8 cellular contexts compared by ENCODE assay signal in genomic region chr4:18021470-18021719, GRCh38. TPM values are rescaled to one million over a fixed set of nuclear protein-coding genes. Genes with fewer than 3 reads are reported as not detected.
A peak's percentile ranks its signal among the peaks of the same experiment; 100 is the strongest.
DNase-seq lines count a peak whose midpoint lies in the region; ATAC-seq and TF ChIP-seq lines count a peak whose summit lies in the region.

No MANE protein-coding gene starts in this region.

- CTCF ChIA-PET in AG04449 (lab: Yijun Ruan, JAX): interaction anchor here (1.0 kb wide), 1 partner anchor 204 kb away, joined by 3 read pairs; no protein-coding TSS in a partner anchor

- DNase-seq in AG04449 (ENCODE audit: low read depth, low spot score) (no peak), mucosa of descending colon (no peak), HT-29 (ENCODE audit: low spot score) (no peak), epidermal melanocyte (ENCODE audit: insufficient read length, low spot score) (no peak), SK-N-DZ (ENCODE audit: low spot score) (no peak)
- no peak for DNase-seq in central memory CD8-positive, alpha-beta T cell (ENCODE audit: low spot score in 2 of 2)

- under 1% methylated on average over 34 of the region's 34 CpGs for WGBS in HUES64

- H3K9me3 ChIP-seq in HUES64 (ENCODE audit: insufficient read depth, low read depth, low read length) (no peaks in the 10 kb centered on the region), mucosa of descending colon (no peaks in the 10 kb centered on the region)

- H3K27ac ChIP-seq in HUES64 (ENCODE audit: low read depth, low read length): peak overlapping the region; percentile 91

- H3K36me3 ChIP-seq in HUES64 (ENCODE audit: insufficient read depth, low read length) (no peaks in the 10 kb centered on the region), mucosa of descending colon (ENCODE audit: low read depth) (no peaks in the 10 kb centered on the region)

- H3K4me1 Mint-ChIP-seq in central memory CD8-positive, alpha-beta T cell: peaks cover 25% of the 10 kb centered on the region

- ATAC-seq in GM19438 (IDR thresholded peaks at IDR 0.05; ENCODE audit: low read depth, unreplicated experiment): peak; percentile 3
- no peak for ATAC-seq in central memory CD8-positive, alpha-beta T cell (replicated peaks; ENCODE audit: extremely low read depth, poor library complexity, severe bottlenecking)
- peak; percentile 24 for ATAC-seq in mucosa of descending colon

- intact Hi-C loops in mucosa of descending colon (cut with DNase I, micrococcal nuclease): no loop called here

- H3K27ac Mint-ChIP-seq in central memory CD8-positive, alpha-beta T cell (ENCODE audit: low read depth): peak overlapping the region; percentile 55

- peaks cover 31% of the 10 kb centered on the region for H3K27me3 ChIP-seq in HUES64 (ENCODE audit: insufficient read depth, low read length)

- H3K36me3 Mint-ChIP-seq in central memory CD8-positive, alpha-beta T cell (ENCODE audit: insufficient read depth): peaks cover 6% of the 10 kb centered on the region

- H3K9ac ChIP-seq in HUES64 (ENCODE audit: low read depth, low read length): peak overlapping the region; percentile 91

- TF ChIP-seq CTCF in AG04449 (IDR thresholded peaks at IDR 0.05; ENCODE audit: insufficient read depth, low read length, missing control alignments): no peak
- TF ChIP-seq CTCF in mucosa of descending colon (IDR thresholded peaks at IDR 0.05): no peak

- H3K4me3 Mint-ChIP-seq in central memory CD8-positive, alpha-beta T cell: peak overlapping the region; percentile 85

- POLR2A ChIA-PET in AG04449 (lab: Yijun Ruan, JAX): interaction anchor here (0.6 kb wide), 1 partner anchor 29 kb away, joined by 3 read pairs; no protein-coding TSS in a partner anchor

- H3K27me3 Mint-ChIP-seq in central memory CD8-positive, alpha-beta T cell: no peaks in the 10 kb centered on the region

- no peaks in the 10 kb centered on the region for H3K9me3 Mint-ChIP-seq in central memory CD8-positive, alpha-beta T cell

- H3K4me3 ChIP-seq in AG04449 (ENCODE audit: low read depth, low read length): peak overlapping the region; percentile 87
- H3K4me3 ChIP-seq in HUES64 (ENCODE audit: low read length): peak overlapping the region; percentile 92
- H3K4me3 ChIP-seq in mucosa of descending colon: peak overlapping the region; percentile 92

- H3K4me1 ChIP-seq in HUES64 (ENCODE audit: insufficient read depth, low read length) (peaks cover 9% of the 10 kb centered on the region; the same call in 1 of the 2 replicates), mucosa of descending colon (ENCODE audit: low read depth) (peaks cover 4% of the 10 kb centered on the region)

RNA-seq across cellular contexts. Expression of gene LCORL, which starts 0.2 kb away (rescaled TPM):
- polyA plus RNA-seq in HUES64 (2013, experiment 1 of 2): 8.4 TPM
- polyA plus RNA-seq in HUES64 (2013, experiment 2 of 2): 15.7 TPM
- total RNA-seq in mucosa of descending colon: 10 to 100 TPM; 17.6 to 21.9 (median 19.0) TPM
- total RNA-seq in HT-29 (2014; rRNA removed; shearing (Covaris generic)): 7.4 and 7.5 TPM in 2 replicates
- 20.6 and 21.5 TPM in 2 replicates for polyA plus RNA-seq in SK-N-DZ (2014; cell fraction: cytosol; rRNA removed)
- polyA plus RNA-seq in SK-N-DZ (2014; cell fraction: nucleus; rRNA removed): 8.2 and 14.7 TPM in 2 replicates
